1 cellular context compared by ENCODE assay signal in the genomic region with DNA sequence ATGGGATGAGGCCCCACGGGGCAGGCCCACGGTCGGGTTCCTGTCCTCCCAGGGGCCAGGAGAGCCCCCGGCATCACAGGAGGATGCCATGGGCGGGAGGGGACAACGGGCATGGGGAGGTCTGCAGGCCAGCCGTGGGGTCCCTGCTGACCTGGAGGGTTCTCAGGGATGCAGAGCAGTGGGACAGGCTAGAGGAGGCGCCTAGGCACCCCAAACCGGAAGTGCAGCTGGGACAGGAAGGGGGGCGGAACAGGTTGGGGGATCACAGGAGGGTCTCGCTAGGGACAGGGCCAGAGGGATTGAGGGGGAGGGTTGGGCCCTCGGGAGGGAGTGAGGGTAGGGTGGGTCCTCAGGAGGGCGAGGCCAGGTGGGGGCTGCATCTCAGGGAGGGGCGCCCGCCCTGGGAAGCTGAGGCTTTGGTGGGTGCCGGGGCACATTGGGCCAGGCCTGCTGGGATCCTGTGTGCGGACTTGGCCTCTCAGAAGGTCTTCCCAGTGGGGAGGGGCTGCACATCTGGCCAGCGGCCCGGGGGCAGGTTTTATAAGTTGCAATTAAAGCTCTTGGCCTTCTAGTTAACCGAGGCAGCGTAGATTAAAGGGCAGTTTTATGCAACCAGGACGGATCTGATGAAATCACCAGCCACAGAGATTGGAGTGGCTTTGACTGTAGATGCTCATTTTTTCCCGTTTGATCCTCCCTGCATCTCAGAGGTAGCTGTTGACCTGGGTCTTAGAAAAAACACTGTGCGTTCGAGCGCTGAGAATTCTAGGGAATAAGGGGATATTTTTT.
TF ChIP-seq lines count a peak whose summit lies in the region.

No MANE protein-coding gene starts in this region.

TF ChIP-seq in HepG2, 621 proteins besides CTCF, POLR2A, EP300 and RAD21:
- TF ChIP-seq, protein P1, sequence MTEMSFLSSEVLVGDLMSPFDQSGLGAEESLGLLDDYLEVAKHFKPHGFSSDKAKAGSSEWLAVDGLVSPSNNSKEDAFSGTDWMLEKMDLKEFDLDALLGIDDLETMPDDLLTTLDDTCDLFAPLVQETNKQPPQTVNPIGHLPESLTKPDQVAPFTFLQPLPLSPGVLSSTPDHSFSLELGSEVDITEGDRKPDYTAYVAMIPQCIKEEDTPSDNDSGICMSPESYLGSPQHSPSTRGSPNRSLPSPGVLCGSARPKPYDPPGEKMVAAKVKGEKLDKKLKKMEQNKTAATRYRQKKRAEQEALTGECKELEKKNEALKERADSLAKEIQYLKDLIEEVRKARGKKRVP (CRISPR knock-in tag; IDR thresholded peaks at IDR 0.05) = peak in 1 of 2 experiments; percentile 25; a peak in 1 of 4 replicates
- no peak for TF ChIP-seq ZNF7 (CRISPR knock-in tag; IDR thresholded peaks at IDR 0.05)
- TF ChIP-seq CEBPB (IDR thresholded peaks at IDR 0.05; ENCODE audit: borderline replicate concordance, low read depth, low read length) = no peak
- TF ChIP-seq, protein P2, sequence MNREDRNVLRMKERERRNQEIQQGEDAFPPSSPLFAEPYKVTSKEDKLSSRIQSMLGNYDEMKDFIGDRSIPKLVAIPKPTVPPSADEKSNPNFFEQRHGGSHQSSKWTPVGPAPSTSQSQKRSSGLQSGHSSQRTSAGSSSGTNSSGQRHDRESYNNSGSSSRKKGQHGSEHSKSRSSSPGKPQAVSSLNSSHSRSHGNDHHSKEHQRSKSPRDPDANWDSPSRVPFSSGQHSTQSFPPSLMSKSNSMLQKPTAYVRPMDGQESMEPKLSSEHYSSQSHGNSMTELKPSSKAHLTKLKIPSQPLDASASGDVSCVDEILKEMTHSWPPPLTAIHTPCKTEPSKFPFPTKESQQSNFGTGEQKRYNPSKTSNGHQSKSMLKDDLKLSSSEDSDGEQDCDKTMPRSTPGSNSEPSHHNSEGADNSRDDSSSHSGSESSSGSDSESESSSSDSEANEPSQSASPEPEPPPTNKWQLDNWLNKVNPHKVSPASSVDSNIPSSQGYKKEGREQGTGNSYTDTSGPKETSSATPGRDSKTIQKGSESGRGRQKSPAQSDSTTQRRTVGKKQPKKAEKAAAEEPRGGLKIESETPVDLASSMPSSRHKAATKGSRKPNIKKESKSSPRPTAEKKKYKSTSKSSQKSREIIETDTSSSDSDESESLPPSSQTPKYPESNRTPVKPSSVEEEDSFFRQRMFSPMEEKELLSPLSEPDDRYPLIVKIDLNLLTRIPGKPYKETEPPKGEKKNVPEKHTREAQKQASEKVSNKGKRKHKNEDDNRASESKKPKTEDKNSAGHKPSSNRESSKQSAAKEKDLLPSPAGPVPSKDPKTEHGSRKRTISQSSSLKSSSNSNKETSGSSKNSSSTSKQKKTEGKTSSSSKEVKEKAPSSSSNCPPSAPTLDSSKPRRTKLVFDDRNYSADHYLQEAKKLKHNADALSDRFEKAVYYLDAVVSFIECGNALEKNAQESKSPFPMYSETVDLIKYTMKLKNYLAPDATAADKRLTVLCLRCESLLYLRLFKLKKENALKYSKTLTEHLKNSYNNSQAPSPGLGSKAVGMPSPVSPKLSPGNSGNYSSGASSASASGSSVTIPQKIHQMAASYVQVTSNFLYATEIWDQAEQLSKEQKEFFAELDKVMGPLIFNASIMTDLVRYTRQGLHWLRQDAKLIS (CRISPR knock-in tag; IDR thresholded peaks at IDR 0.05) = no peak
- TF ChIP-seq ZNF333 (CRISPR knock-in tag; IDR thresholded peaks at IDR 0.05; ENCODE audit: borderline replicate concordance) = no peak
- no peak for TF ChIP-seq FOXM1 (CRISPR knock-in tag; IDR thresholded peaks at IDR 0.05)
